19 cellular contexts compared by ENCODE assay signal in the genomic region with DNA sequence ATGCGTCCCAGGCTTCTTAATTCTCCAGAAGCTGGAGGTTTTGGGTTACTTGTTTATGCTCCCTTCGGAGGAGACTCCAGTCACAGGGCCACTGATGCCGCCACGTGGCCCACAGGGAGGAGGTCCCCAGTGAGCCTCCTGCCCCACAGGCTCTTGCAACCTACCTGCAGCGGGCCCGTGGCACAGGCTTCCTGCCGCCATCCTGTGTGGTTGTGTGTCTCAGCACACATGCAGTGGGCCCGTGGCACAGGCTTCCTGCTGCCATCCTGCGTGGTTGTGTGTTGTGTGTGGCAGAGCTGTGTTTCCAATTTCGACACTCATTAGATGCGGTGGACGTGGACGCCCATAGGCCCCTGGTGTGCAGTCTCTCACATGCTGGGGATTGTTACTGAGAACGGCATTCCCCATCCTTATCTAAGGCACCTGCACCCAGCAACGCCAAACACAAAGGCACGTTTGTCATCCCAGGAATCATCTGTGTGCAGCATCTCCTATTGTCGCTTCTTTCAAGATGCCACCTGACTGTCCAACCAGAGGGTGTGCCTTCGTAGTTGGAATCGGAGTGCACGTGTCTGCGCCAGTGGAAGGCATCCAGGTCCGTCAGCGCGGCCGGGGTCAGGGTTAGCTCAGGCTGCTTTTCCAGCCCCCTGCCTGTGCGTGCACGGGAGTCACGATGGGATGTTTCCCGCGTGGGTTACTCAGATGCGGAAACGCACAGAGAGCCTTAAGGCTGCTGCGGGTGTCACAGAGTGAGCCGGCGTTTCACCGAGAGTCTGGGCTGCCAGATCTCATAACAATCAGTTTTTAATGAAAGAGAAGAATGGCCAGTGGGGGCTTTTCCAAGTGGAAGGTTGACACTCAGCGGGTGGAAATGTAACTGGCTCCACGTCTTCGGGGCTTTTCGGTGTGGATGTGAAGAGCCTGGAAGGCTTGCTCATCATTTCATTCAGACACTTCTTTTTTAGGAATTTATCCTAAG.
"Had no signal": no experiment of that assay in that cellular context is flagged by ENCODE, and none has a peak within 500 bp of the region (broad histone marks: within the 10 kb centered on the region; RNA-seq: fewer than 3 reads in every experiment).

No MANE protein-coding gene starts in this region.

- H3K4me1 ChIP-seq: foreskin keratinocyte, parathyroid adenoma had no signal

- ATAC-seq: activated CD4-positive, CD25-positive, alpha-beta regulatory T cell treated with anti-CD3 and anti-CD28 coated beads, Interleukin-2, amount 50 U/mL, for 24 hours; foreskin keratinocyte; left lobe of liver; natural killer cell; stimulated activated naive B cell treated with anti-CD40 and anti-IgM and Interleukin-4, amounts not matched to agents 10 μg/mL and 1 μg/mL and 100 μg/mL, for 72 hours had no signal

- H3K9me3 ChIP-seq: neutrophil had no signal

- H3K27ac ChIP-seq: foreskin keratinocyte, neutrophil, parathyroid adenoma, VCaP had no signal

- DNase-seq: activated CD4-positive, alpha-beta memory T cell treated with anti-CD3 and anti-CD28 coated beads, Interleukin-2, amount 10 ng/mL, durations not matched to agents 7 days and 5 days; activated CD4-positive, alpha-beta T cell treated with anti-CD3 and anti-CD28 coated beads, Interleukin-2, amount 10 ng/mL, durations not matched to agents 24 days and 14 days; activated gamma-delta T cell; activated naive CD4-positive, alpha-beta T cell treated with anti-CD3 and anti-CD28 coated beads, Interleukin-2, amount 50 U/mL, for 16 hours; aorta; caudate nucleus; dermis blood vessel endothelial cell; effector CD8-positive, alpha-beta T cell; foreskin keratinocyte; midbrain; natural killer cell; stimulated activated CD4-positive, alpha-beta T cell treated with anti-CD3 and anti-CD28 coated beads, Interleukin-2, amount 100 ng/mL, for 48 hours; stimulated activated CD8-positive, alpha-beta memory T cell treated with anti-CD3 and anti-CD28 coated beads, Interleukin-4, amount 100 ng/mL, for 48 hours; stimulated activated naive B cell treated with anti-CD40 and anti-IgM and Interleukin-4, amounts not matched to agents 10 μg/mL and 1 μg/mL and 100 μg/mL, for 72 hours had no signal

- H3K27me3 ChIP-seq: foreskin keratinocyte, neutrophil had no signal
